Comparison of ENCODE assay signal across 15 cellular contexts in genomic region chr3:111797035-111797717, GRCh38.
"Had no signal": no experiment of that assay in that cellular context is flagged by ENCODE, and none has a peak within 500 bp of the region (broad histone marks: within the 10 kb centered on the region; RNA-seq: fewer than 3 reads in every experiment).

No MANE protein-coding gene starts in this region.

- H3K27me3 ChIP-seq: suprapubic skin, upper lobe of right lung had no signal

- FAIRE-seq: endothelial cell of umbilical vein had no signal

- H3K27ac ChIP-seq: coronary artery, lower lobe of right lung, suprapubic skin, upper lobe of right lung had no signal

- DNase-seq: activated CD4-positive, alpha-beta T cell treated with anti-CD3 and anti-CD28 coated beads for 48 hours; activated naive CD4-positive, alpha-beta T cell treated with Interleukin-2 at 50 U/mL for 16 hours; central memory CD4-positive, alpha-beta T cell; effector CD4-positive, alpha-beta T cell; glutamatergic neuron; lower lobe of right lung; naive thymus-derived CD8-positive, alpha-beta T cell; right cardiac atrium; stimulated activated CD4-positive, alpha-beta T cell treated with anti-CD3 and anti-CD28 coated beads, Interleukin-2, amount 100 ng/mL, for 24 hours; stimulated activated naive B cell treated with anti-CD40 and anti-IgM and Interleukin-4, amounts not matched to agents 10 μg/mL and 1 μg/mL and 100 μg/mL, for 72 hours; T1000; upper lobe of right lung had no signal

- H3K36me3 ChIP-seq: lower lobe of right lung, suprapubic skin, upper lobe of right lung had no signal

- H3K9me3 ChIP-seq: lower lobe of right lung, suprapubic skin, upper lobe of right lung had no signal

- H3K4me3 ChIP-seq: coronary artery, lower lobe of right lung, suprapubic skin, upper lobe of right lung had no signal
